29 cellular contexts compared by ENCODE assay signal in the genomic region with DNA sequence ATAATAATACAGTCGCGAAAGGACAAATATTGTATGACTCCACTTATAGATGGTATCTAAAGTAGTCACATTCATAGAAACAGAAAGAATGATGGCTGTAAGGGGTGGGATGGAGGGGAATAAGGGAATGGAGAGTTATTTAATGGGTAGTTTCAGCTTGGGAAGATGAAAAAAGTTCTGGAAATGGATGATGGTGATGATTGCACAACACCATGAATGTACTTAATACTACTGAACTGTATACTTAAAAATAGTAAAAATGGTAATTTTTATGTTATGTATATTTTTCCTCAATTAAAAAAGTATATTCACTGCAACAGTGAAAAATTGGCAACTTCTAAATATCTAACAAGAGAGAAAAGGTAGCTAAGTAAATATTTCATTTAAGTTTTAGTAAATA.
"Had no signal": no experiment of that assay in that cellular context is flagged by ENCODE, and none has a peak within 500 bp of the region (broad histone marks: within the 10 kb centered on the region; RNA-seq: fewer than 3 reads in every experiment).

No MANE protein-coding gene starts in this region.

- H3K27ac Mint-ChIP-seq: dendritic cell treated with granulocyte-macrophage colony-stimulating factor and Interleukin-4, amounts not matched to agents 40 ng/mL and 50 ng/mL, for 4 days; effector memory CD8-positive, alpha-beta T cell; endodermal cell had no signal

- H3K4me3 Mint-ChIP-seq: dendritic cell treated with granulocyte-macrophage colony-stimulating factor and Interleukin-4, amounts not matched to agents 40 ng/mL and 50 ng/mL, for 4 days; effector memory CD8-positive, alpha-beta T cell; endodermal cell had no signal

- H3K36me3 ChIP-seq: colonic mucosa, esophagus muscularis mucosa, esophagus squamous epithelium, gastrocnemius medialis, gastroesophageal sphincter, heart left ventricle, heart right ventricle had no signal

- H3K4me1 ChIP-seq: colonic mucosa, esophagus muscularis mucosa, esophagus squamous epithelium, foreskin keratinocyte, gastrocnemius medialis, gastroesophageal sphincter, heart left ventricle, heart right ventricle had no signal

- H3K9me3 ChIP-seq: colonic mucosa, esophagus muscularis mucosa, esophagus squamous epithelium, gastrocnemius medialis, gastroesophageal sphincter, heart left ventricle, heart right ventricle had no signal

- DNase-seq: colonic mucosa; cortex of kidney; dermis blood vessel endothelial cell; dorsolateral prefrontal cortex; effector CD4-positive, alpha-beta T cell; effector CD8-positive, alpha-beta T cell; effector memory CD4-positive, alpha-beta T cell; effector memory CD8-positive, alpha-beta T cell; endodermal cell; erythroblast; esophagus squamous epithelium; foreskin fibroblast; foreskin keratinocyte; foreskin melanocyte; gastrocnemius medialis; glutamatergic neuron; head of caudate nucleus; heart left ventricle; heart right ventricle had no signal

- FAIRE-seq: colon, endometrium, endothelial cell of umbilical vein, frontal cortex had no signal

- ATAC-seq: effector memory CD8-positive, alpha-beta T cell; esophagus mucosa; foreskin keratinocyte; gastrocnemius medialis; gastroesophageal sphincter; heart left ventricle; heart right ventricle had no signal

- H3K27me3 ChIP-seq: colonic mucosa, dorsolateral prefrontal cortex, esophagus muscularis mucosa, esophagus squamous epithelium, foreskin keratinocyte, gastrocnemius medialis, gastroesophageal sphincter, heart left ventricle, heart right ventricle had no signal

- H3K27ac ChIP-seq: colonic mucosa, coronary artery, dorsolateral prefrontal cortex, epithelial cell of prostate, esophagus muscularis mucosa, esophagus squamous epithelium, foreskin keratinocyte, gastrocnemius medialis, gastroesophageal sphincter, heart left ventricle, heart right ventricle had no signal

- H3K9me3 Mint-ChIP-seq: dendritic cell treated with granulocyte-macrophage colony-stimulating factor and Interleukin-4, amounts not matched to agents 40 ng/mL and 50 ng/mL, for 4 days; effector memory CD8-positive, alpha-beta T cell had no signal

- H3K4me3 ChIP-seq: colonic mucosa, coronary artery, dorsolateral prefrontal cortex, esophagus muscularis mucosa, esophagus squamous epithelium, gastrocnemius medialis, gastroesophageal sphincter, heart left ventricle, heart right ventricle had no signal

- H3K27me3 Mint-ChIP-seq: dendritic cell treated with granulocyte-macrophage colony-stimulating factor and Interleukin-4, amounts not matched to agents 40 ng/mL and 50 ng/mL, for 4 days; effector memory CD8-positive, alpha-beta T cell had no signal
